ENCODE assay signal across 1 cellular context in genomic region chr20:25173886-25174308, GRCh38.
TF ChIP-seq lines count a peak whose summit lies in the region.

No MANE protein-coding gene starts in this region.

TF ChIP-seq in HepG2, 621 proteins besides CTCF, POLR2A, EP300 and RAD21 (continued from another document and continues in another):
- TF ChIP-seq, protein P1, sequence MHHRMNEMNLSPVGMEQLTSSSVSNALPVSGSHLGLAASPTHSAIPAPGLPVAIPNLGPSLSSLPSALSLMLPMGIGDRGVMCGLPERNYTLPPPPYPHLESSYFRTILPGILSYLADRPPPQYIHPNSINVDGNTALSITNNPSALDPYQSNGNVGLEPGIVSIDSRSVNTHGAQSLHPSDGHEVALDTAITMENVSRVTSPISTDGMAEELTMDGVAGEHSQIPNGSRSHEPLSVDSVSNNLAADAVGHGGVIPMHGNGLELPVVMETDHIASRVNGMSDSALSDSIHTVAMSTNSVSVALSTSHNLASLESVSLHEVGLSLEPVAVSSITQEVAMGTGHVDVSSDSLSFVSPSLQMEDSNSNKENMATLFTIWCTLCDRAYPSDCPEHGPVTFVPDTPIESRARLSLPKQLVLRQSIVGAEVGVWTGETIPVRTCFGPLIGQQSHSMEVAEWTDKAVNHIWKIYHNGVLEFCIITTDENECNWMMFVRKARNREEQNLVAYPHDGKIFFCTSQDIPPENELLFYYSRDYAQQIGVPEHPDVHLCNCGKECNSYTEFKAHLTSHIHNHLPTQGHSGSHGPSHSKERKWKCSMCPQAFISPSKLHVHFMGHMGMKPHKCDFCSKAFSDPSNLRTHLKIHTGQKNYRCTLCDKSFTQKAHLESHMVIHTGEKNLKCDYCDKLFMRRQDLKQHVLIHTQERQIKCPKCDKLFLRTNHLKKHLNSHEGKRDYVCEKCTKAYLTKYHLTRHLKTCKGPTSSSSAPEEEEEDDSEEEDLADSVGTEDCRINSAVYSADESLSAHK (CRISPR knock-in tag; IDR thresholded peaks at IDR 0.05; ENCODE audit: borderline replicate concordance), result no peak
- TF ChIP-seq ETV5 (CRISPR knock-in tag; IDR thresholded peaks at IDR 0.05; ENCODE audit: borderline replicate concordance) (peak; percentile 50; the same call in 1 of the 2 replicates), SIN3A (IDR thresholded peaks at IDR 0.05; ENCODE audit: borderline replicate concordance, low read depth, low read length) (no peak), KLF16 (CRISPR knock-in tag; IDR thresholded peaks at IDR 0.05) (peak in 1 of 2 experiments; percentile 42; a peak in 1 of 4 replicates), RXRA (CRISPR knock-in tag; IDR thresholded peaks at IDR 0.05) (no peak; the same call in 1 of the 2 replicates), KDM5A (IDR thresholded peaks at IDR 0.05; ENCODE audit: borderline replicate concordance, low read length) (no peak), SNAPC4 (CRISPR knock-in tag; IDR thresholded peaks at IDR 0.05) (no peak), IRF2 (CRISPR knock-in tag; IDR thresholded peaks at IDR 0.05) (peak; percentile 44; the same call in 1 of the 2 replicates), STAT6 (CRISPR knock-in tag; IDR thresholded peaks at IDR 0.05; ENCODE audit: borderline replicate concordance) (no peak), ZNF264 (CRISPR knock-in tag; IDR thresholded peaks at IDR 0.05) (0 out of 2 replicates have a peak, but pooled peaks have one; percentile 83), SP1 (IDR thresholded peaks at IDR 0.05) (no peak), SP1 (CRISPR knock-in tag; IDR thresholded peaks at IDR 0.05) (no peak), HMGXB4 (CRISPR knock-in tag; IDR thresholded peaks at IDR 0.05; ENCODE audit: borderline replicate concordance in 1 of 2, low read depth in 1 of 2) (no peak), HDAC1 (CRISPR knock-in tag; IDR thresholded peaks at IDR 0.05) (peak; percentile 73), ZNF124 (CRISPR knock-in tag; IDR thresholded peaks at IDR 0.05) (peak; percentile 51; the same call in 1 of the 2 replicates), ZNF383 (CRISPR knock-in tag; IDR thresholded peaks at IDR 0.05; ENCODE audit: borderline replicate concordance) (no peak), ZKSCAN1 (IDR thresholded peaks at IDR 0.05; ENCODE audit: low read length) (peak; percentile 58; the same call in 1 of the 2 replicates), ZNF670 (CRISPR knock-in tag; IDR thresholded peaks at IDR 0.05; ENCODE audit: borderline replicate concordance) (peak; percentile 77), MED1 (CRISPR knock-in tag; IDR thresholded peaks at IDR 0.05) (peak; percentile 80), SUZ12 (IDR thresholded peaks at IDR 0.05; ENCODE audit: low read depth, low read length) (no peak), NFYC (CRISPR knock-in tag; IDR thresholded peaks at IDR 0.05) (no peak), FOSL1 (CRISPR knock-in tag; IDR thresholded peaks at IDR 0.05; ENCODE audit: borderline replicate concordance) (peak; percentile 97), ZNF101 (CRISPR knock-in tag; IDR thresholded peaks at IDR 0.05; ENCODE audit: borderline replicate concordance, low read depth) (no peak), HNF1B (CRISPR knock-in tag; IDR thresholded peaks at IDR 0.05) (no peak), ZNF136 (CRISPR knock-in tag; IDR thresholded peaks at IDR 0.05; ENCODE audit: low read depth) (no peak), ZNF775 (CRISPR knock-in tag; IDR thresholded peaks at IDR 0.05; ENCODE audit: borderline replicate concordance) (no peak; the same call in 1 of the 2 replicates), RCOR2 (CRISPR knock-in tag; IDR thresholded peaks at IDR 0.05) (peak; percentile 87), ZNF570 (CRISPR knock-in tag; IDR thresholded peaks at IDR 0.05; ENCODE audit: borderline replicate concordance) (no peak), GZF1 (CRISPR knock-in tag; IDR thresholded peaks at IDR 0.05) (no peak)
- TF ChIP-seq, protein P2, sequence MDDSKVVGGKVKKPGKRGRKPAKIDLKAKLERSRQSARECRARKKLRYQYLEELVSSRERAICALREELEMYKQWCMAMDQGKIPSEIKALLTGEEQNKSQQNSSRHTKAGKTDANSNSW (CRISPR knock-in tag; IDR thresholded peaks at IDR 0.05; ENCODE audit: borderline replicate concordance), result no peak
- TF ChIP-seq, protein P3, sequence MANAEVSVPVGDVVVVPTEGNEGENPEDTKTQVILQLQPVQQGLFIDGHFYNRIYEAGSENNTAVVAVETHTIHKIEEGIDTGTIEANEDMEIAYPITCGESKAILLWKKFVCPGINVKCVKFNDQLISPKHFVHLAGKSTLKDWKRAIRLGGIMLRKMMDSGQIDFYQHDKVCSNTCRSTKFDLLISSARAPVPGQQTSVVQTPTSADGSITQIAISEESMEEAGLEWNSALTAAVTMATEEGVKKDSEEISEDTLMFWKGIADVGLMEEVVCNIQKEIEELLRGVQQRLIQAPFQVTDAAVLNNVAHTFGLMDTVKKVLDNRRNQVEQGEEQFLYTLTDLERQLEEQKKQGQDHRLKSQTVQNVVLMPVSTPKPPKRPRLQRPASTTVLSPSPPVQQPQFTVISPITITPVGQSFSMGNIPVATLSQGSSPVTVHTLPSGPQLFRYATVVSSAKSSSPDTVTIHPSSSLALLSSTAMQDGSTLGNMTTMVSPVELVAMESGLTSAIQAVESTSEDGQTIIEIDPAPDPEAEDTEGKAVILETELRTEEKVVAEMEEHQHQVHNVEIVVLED (CRISPR knock-in tag; IDR thresholded peaks at IDR 0.05; ENCODE audit: borderline replicate concordance), result no peak; the same call in 1 of the 2 replicates
- TF ChIP-seq, protein P4, sequence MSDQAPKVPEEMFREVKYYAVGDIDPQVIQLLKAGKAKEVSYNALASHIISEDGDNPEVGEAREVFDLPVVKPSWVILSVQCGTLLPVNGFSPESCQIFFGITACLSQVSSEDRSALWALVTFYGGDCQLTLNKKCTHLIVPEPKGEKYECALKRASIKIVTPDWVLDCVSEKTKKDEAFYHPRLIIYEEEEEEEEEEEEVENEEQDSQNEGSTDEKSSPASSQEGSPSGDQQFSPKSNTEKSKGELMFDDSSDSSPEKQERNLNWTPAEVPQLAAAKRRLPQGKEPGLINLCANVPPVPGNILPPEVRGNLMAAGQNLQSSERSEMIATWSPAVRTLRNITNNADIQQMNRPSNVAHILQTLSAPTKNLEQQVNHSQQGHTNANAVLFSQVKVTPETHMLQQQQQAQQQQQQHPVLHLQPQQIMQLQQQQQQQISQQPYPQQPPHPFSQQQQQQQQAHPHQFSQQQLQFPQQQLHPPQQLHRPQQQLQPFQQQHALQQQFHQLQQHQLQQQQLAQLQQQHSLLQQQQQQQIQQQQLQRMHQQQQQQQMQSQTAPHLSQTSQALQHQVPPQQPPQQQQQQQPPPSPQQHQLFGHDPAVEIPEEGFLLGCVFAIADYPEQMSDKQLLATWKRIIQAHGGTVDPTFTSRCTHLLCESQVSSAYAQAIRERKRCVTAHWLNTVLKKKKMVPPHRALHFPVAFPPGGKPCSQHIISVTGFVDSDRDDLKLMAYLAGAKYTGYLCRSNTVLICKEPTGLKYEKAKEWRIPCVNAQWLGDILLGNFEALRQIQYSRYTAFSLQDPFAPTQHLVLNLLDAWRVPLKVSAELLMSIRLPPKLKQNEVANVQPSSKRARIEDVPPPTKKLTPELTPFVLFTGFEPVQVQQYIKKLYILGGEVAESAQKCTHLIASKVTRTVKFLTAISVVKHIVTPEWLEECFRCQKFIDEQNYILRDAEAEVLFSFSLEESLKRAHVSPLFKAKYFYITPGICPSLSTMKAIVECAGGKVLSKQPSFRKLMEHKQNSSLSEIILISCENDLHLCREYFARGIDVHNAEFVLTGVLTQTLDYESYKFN (CRISPR knock-in tag; conservative IDR thresholded peaks at IDR 0.05), result peak; percentile 93
- TF ChIP-seq, protein P5, sequence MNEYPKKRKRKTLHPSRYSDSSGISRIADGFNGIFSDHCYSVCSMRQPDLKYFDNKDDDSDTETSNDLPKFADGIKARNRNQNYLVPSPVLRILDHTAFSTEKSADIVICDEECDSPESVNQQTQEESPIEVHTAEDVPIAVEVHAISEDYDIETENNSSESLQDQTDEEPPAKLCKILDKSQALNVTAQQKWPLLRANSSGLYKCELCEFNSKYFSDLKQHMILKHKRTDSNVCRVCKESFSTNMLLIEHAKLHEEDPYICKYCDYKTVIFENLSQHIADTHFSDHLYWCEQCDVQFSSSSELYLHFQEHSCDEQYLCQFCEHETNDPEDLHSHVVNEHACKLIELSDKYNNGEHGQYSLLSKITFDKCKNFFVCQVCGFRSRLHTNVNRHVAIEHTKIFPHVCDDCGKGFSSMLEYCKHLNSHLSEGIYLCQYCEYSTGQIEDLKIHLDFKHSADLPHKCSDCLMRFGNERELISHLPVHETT (CRISPR knock-in tag; conservative IDR thresholded peaks at IDR 0.05), result no peak
- TF ChIP-seq, protein P6, sequence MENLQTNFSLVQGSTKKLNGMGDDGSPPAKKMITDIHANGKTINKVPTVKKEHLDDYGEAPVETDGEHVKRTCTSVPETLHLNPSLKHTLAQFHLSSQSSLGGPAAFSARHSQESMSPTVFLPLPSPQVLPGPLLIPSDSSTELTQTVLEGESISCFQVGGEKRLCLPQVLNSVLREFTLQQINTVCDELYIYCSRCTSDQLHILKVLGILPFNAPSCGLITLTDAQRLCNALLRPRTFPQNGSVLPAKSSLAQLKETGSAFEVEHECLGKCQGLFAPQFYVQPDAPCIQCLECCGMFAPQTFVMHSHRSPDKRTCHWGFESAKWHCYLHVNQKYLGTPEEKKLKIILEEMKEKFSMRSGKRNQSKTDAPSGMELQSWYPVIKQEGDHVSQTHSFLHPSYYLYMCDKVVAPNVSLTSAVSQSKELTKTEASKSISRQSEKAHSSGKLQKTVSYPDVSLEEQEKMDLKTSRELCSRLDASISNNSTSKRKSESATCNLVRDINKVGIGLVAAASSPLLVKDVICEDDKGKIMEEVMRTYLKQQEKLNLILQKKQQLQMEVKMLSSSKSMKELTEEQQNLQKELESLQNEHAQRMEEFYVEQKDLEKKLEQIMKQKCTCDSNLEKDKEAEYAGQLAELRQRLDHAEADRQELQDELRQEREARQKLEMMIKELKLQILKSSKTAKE (CRISPR knock-in tag; IDR thresholded peaks at IDR 0.05; ENCODE audit: borderline replicate concordance), result no peak
